Comparison of ENCODE assay signal across 14 cellular contexts in the genomic region with DNA sequence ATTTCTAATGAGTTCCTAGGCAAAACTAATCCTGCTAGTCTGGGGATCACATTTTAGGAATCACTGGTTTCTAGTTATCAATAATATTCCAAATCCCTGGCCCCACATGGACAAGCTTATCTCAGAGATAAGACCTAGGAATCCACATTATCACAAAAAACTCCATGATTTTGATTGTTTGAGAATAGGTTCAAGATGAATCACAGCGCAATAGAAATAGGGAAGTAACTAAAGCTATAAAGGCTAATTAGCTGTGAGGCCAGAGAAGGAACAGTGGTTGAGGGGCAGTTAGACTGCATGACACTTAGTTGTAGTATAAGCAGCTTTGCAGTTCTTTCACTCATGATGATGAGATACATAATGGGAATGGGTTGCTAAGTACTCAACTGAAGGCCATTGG.
DNase-seq lines count a peak whose midpoint lies in the region; ATAC-seq and TF ChIP-seq lines count a peak whose summit lies in the region.
"Had no signal": no experiment of that assay in that cellular context is flagged by ENCODE, and none has a peak within 500 bp of the region (broad histone marks: within the 10 kb centered on the region; RNA-seq: fewer than 3 reads in every experiment).

No MANE protein-coding gene starts in this region.

- no peak for ATAC-seq in effector memory CD8-positive, alpha-beta T cell (replicated peaks)
- ATAC-seq in HG03159 (IDR thresholded peaks at IDR 0.05; ENCODE audit: unreplicated experiment), result no peak

- H3K4me3 Mint-ChIP-seq in effector memory CD8-positive, alpha-beta T cell, result no peak overlapping the region
- H3K4me3 Mint-ChIP-seq: activated naive CD8-positive, alpha-beta T cell had no signal

- H3K4me1 Mint-ChIP-seq in effector memory CD8-positive, alpha-beta T cell (ENCODE audit: low read depth in 2 of 2), result peaks cover 0 to 5% of the 10 kb centered on the region in 2 donors

- DNase-seq in GM10248 (ENCODE audit: extremely low spot score) (peak; percentile 37), GM20000 (ENCODE audit: low spot score) (peak; percentile 45), NOMO-1 treated with dmso at 0.1 percent for 144 hours (lab: John Stamatoyannopoulos, UW; ENCODE audit: unreplicated experiment) (peak; percentile 85), middle frontal gyrus (ENCODE audit: extremely low spot score, low spot score) (no peak)
- DNase-seq in effector memory CD8-positive, alpha-beta T cell, result no peak
- DNase-seq in effector CD8-positive, alpha-beta T cell (lab: John Stamatoyannopoulos, UW), result no peak
- no peak for DNase-seq in stimulated activated CD8-positive, alpha-beta memory T cell treated with anti-CD3 and anti-CD28 coated beads, Interleukin-4, amount 100 ng/mL, for 48 hours
- DNase-seq: activated T-cell treated with anti-CD3 and anti-CD28 coated beads, Interleukin-2, amount 50 U/mL, for 1 hour; kidney glomerular epithelial cell; NCI-H526 treated with DMSO at 0.1 percent for 48 hours; stimulated activated CD4-positive, alpha-beta T cell treated with anti-CD3 and anti-CD28 coated beads, Interleukin-4, amount 100 ng/mL, for 1 hour had no signal

- H3K9me3 Mint-ChIP-seq in effector memory CD8-positive, alpha-beta T cell, result peaks cover 0 to 2% of the 10 kb centered on the region in 2 donors

- TF ChIP-seq CTCF in GM10248 (IDR thresholded peaks at IDR 0.05; ENCODE audit: control extremely low read depth, extremely low read depth, low read depth, missing control alignments), result no peak
- TF ChIP-seq CTCF in GM20000 (IDR thresholded peaks at IDR 0.05; ENCODE audit: extremely low read depth, missing control alignments), result no peak

- peak overlapping the region; percentile 23 to 38 for H3K27ac Mint-ChIP-seq in effector memory CD8-positive, alpha-beta T cell
- H3K27ac Mint-ChIP-seq: progenitor cell of endocrine pancreas had no signal

- peaks cover 35% of the 10 kb centered on the region for H3K36me3 Mint-ChIP-seq in effector memory CD8-positive, alpha-beta T cell (ENCODE audit: insufficient read depth)
- H3K36me3 Mint-ChIP-seq: activated naive CD8-positive, alpha-beta T cell had no signal

- no peaks in the 10 kb centered on the region for H3K27me3 Mint-ChIP-seq in effector memory CD8-positive, alpha-beta T cell
- H3K27me3 Mint-ChIP-seq: activated naive CD8-positive, alpha-beta T cell; progenitor cell of endocrine pancreas had no signal

- CTCF ChIA-PET in GM10248 (lab: Yijun Ruan, JAX), result interaction anchor here (0.9 to 3.1 kb wide), 5 partner anchors 11 to 96 kb away, joined by 3 to 13 read pairs (median 4); partner anchors contain the start of gene ATP5F1B

- POLR2A ChIA-PET in GM10248 (lab: Yijun Ruan, JAX), result interaction anchor here (1.1 to 1.3 kb wide), 5 partner anchors 15 to 51 kb away, joined by 3 to 4 read pairs (median 4); partner anchors contain the start of gene PTGES3

Comparison
In these comparisons a context has a peak if more than half of its experiments do, and no peak if none do; other contexts are left out.
1. DNase-seq: peak in GM10248 (single experiment), GM20000 (single experiment) and NOMO-1 treated with dmso at 0.1 percent for 144 hours (single experiment); none in effector memory CD8-positive, alpha-beta T cell (0 of 3), effector CD8-positive, alpha-beta T cell (single experiment), middle frontal gyrus (single experiment) and stimulated activated CD8-positive, alpha-beta memory T cell treated with anti-CD3 and anti-CD28 coated beads, Interleukin-4, amount 100 ng/mL, for 48 hours (single experiment).